ENCODE assay signal across 1 cellular context in genomic region chr1:35174225-35174540, GRCh38.
TF ChIP-seq lines count a peak whose summit lies in the region.

No MANE protein-coding gene starts in this region.

TF ChIP-seq in K562, 482 proteins besides CTCF, POLR2A, EP300 and RAD21:
- TF ChIP-seq NCOR1 (IDR thresholded peaks at IDR 0.05) (no peak), TARDBP (IDR thresholded peaks at IDR 0.05) (no peak), SOX6 (IDR thresholded peaks at IDR 0.05) (0 out of 2 replicates have a peak, but pooled peaks have one; percentile 6), ZNF280B (CRISPR knock-in tag; IDR thresholded peaks at IDR 0.05) (0 out of 2 replicates have a peak, but pooled peaks have one; percentile 28), SIX5 (IDR thresholded peaks at IDR 0.05; ENCODE audit: borderline replicate concordance in 1 of 2, insufficient read depth in 1 of 2, low read depth in 1 of 2, low read length in 2 of 2) (no peak), PHTF2 (CRISPR knock-in tag; IDR thresholded peaks at IDR 0.05) (no peak), ZNF23 (CRISPR knock-in tag; IDR thresholded peaks at IDR 0.05) (0 out of 2 replicates have a peak, but pooled peaks have one; percentile 19), KAT2B (IDR thresholded peaks at IDR 0.05; ENCODE audit: low read depth, low read length) (no peak), FOXK1 (CRISPR knock-in tag; IDR thresholded peaks at IDR 0.05; ENCODE audit: borderline replicate concordance) (no peak), POLR2G (IDR thresholded peaks at IDR 0.05; ENCODE audit: low read depth, low read length) (0 out of 2 replicates have a peak, but pooled peaks have one; percentile 7), ESRRB (CRISPR knock-in tag; IDR thresholded peaks at IDR 0.05; ENCODE audit: borderline replicate concordance) (0 out of 2 replicates have a peak, but pooled peaks have one; percentile 19), ZBTB12 (CRISPR knock-in tag; IDR thresholded peaks at IDR 0.05) (no peak), CTCFL (IDR thresholded peaks at IDR 0.05; ENCODE audit: borderline replicate concordance, insufficient read depth, low read depth, low read length, poor library complexity, severe bottlenecking) (no peak), POLR2AphosphoS2 (IDR thresholded peaks at IDR 0.05; ENCODE audit: low read length) (0 out of 2 replicates have a peak, but pooled peaks have one; percentile 68), KHSRP (IDR thresholded peaks at IDR 0.05) (peak; percentile 26; the same call in 1 of the 2 replicates), HMG20B (CRISPR knock-in tag; IDR thresholded peaks at IDR 0.05) (0 out of 2 replicates have a peak, but pooled peaks have one; percentile 54), ZNF436 (CRISPR knock-in tag; IDR thresholded peaks at IDR 0.05) (peak; percentile 38; the same call in 1 of the 2 replicates), TEAD1 (CRISPR knock-in tag; IDR thresholded peaks at IDR 0.05) (0 out of 4 replicates have a peak, but pooled peaks of 1 of the 2 experiments have one; percentile 13), CAMTA2 (CRISPR knock-in tag; conservative IDR thresholded peaks at IDR 0.05) (no peak), ZNF518B (CRISPR knock-in tag; IDR thresholded peaks at IDR 0.05) (0 out of 2 replicates have a peak, but pooled peaks have one; percentile 23)
